ENCODE assay signal across 9 cellular contexts in genomic region chr7:157347217-157347904, GRCh38. TPM values are rescaled to one million over a fixed set of nuclear protein-coding genes. Genes with fewer than 3 reads are reported as not detected.
DNase-seq lines count a peak whose midpoint lies in the region; ATAC-seq and TF ChIP-seq lines count a peak whose summit lies in the region.
"Had no signal": no experiment of that assay in that cellular context is flagged by ENCODE, and none has a peak within 500 bp of the region (broad histone marks: within the 10 kb centered on the region; RNA-seq: fewer than 3 reads in every experiment).

No MANE protein-coding gene starts in this region.

- H3K4me1 Mint-ChIP-seq in natural killer cell: peaks cover 72 to 74% of the 10 kb centered on the region in 2 donors
- peaks cover 46 to 47% of the 10 kb centered on the region in 2 donors for H3K4me1 Mint-ChIP-seq in natural killer cell treated with Interleukin-12 subunit alpha and Interleukin-12 subunit beta and Interleukin-15 and Interleukin-18, amount 100 ng/mL, for 72 hours (ENCODE audit: low read depth in 2 of 2)

- 75% methylated on average over 11 of the region's 11 CpGs for WGBS in body of pancreas, 2 donors

- ATAC-seq in natural killer cell (peak in 1 of 3 donors; percentile 3), body of pancreas (peak; percentile 21), lower lobe of right lung (peak; percentile 15 to 30), GM18517 (IDR thresholded peaks at IDR 0.05; ENCODE audit: unreplicated experiment) (no peak)
- ATAC-seq in natural killer cell treated with Interleukin-12 subunit alpha and Interleukin-12 subunit beta and Interleukin-15 and Interleukin-18, amount 100 ng/mL, for 72 hours: no peak

- no peaks in the 10 kb centered on the region for H3K36me3 Mint-ChIP-seq in natural killer cell
- no peaks in the 10 kb centered on the region for H3K36me3 Mint-ChIP-seq in natural killer cell treated with Interleukin-12 subunit alpha and Interleukin-12 subunit beta and Interleukin-15 and Interleukin-18, amount 100 ng/mL, for 72 hours

- no peak for TF ChIP-seq POLR2A in body of pancreas (IDR thresholded peaks at IDR 0.05)

- H3K27ac ChIP-seq in body of pancreas (no peak overlapping the region), lower lobe of right lung (no peak overlapping the region)

- DNase-seq in natural killer cell: no peak
- DNase-seq in natural killer cell treated with Interleukin-12 subunit alpha and Interleukin-12 subunit beta and Interleukin-15 and Interleukin-18, amount 100 ng/mL, for 72 hours (ENCODE audit: low spot score): no peak
- peak in 3 of 4 donors; percentile 16 to 35 (median 18) for DNase-seq in body of pancreas
- no peak for DNase-seq in lower lobe of right lung
- DNase-seq in GM13977 (ENCODE audit: low spot score): no peak
- no peak for DNase-seq in NCI-H748 (lab: John Stamatoyannopoulos, UW; ENCODE audit: unreplicated experiment)
- DNase-seq in NCI-H1417 treated with DMSO at 0.1 percent for 48 hours (lab: John Stamatoyannopoulos, UW): no peak
- DNase-seq: DMS 273 treated with DMSO at 0.1 percent for 48 hours had no signal

- in situ Hi-C loops in GM13977 (cut with MboI; ENCODE audit: low pct_unique_long_range_greater_than_20kb, low sequenced_read_pairs, unreplicated experiment): no loop called here

- H3K9me3 ChIP-seq in body of pancreas (no peaks in the 10 kb centered on the region), lower lobe of right lung (no peaks in the 10 kb centered on the region)

- no peaks in the 10 kb centered on the region for H3K27me3 Mint-ChIP-seq in natural killer cell (ENCODE audit: low read depth in 2 of 2)
- H3K27me3 Mint-ChIP-seq in natural killer cell treated with Interleukin-12 subunit alpha and Interleukin-12 subunit beta and Interleukin-15 and Interleukin-18, amount 100 ng/mL, for 72 hours: no peaks in the 10 kb centered on the region

- H3K4me3 Mint-ChIP-seq in natural killer cell: peak overlapping the region; percentile 40
- no peak overlapping the region for H3K4me3 Mint-ChIP-seq in natural killer cell treated with Interleukin-12 subunit alpha and Interleukin-12 subunit beta and Interleukin-15 and Interleukin-18, amount 100 ng/mL, for 72 hours

- H3K36me3 ChIP-seq in body of pancreas (replicated peaks in 1 of 2; ENCODE audit: insufficient read depth in 1 of 2, low read depth in 2 of 2) (no peaks in the 10 kb centered on the region), lower lobe of right lung (peaks cover 3% of the 10 kb centered on the region)

- intact Hi-C loops in natural killer cell (cut with micrococcal nuclease): no loop called here
- intact Hi-C loops in body of pancreas (cut with DNase I): no loop called here
- intact Hi-C loops in lower lobe of right lung (cut with DNase I): no loop called here

- no peaks in the 10 kb centered on the region for H3K9me3 Mint-ChIP-seq in natural killer cell
- H3K9me3 Mint-ChIP-seq in natural killer cell treated with Interleukin-12 subunit alpha and Interleukin-12 subunit beta and Interleukin-15 and Interleukin-18, amount 100 ng/mL, for 72 hours: no peaks in the 10 kb centered on the region

- no peaks in the 10 kb centered on the region for H3K27me3 ChIP-seq in body of pancreas
- no peaks in the 10 kb centered on the region for H3K27me3 ChIP-seq in lower lobe of right lung (ENCODE audit: low read depth)

- H3K4me3 ChIP-seq in body of pancreas: no peak overlapping the region
- H3K4me3 ChIP-seq in lower lobe of right lung: no peak overlapping the region

- TF ChIP-seq CTCF in natural killer cell (IDR thresholded peaks at IDR 0.05) (no peak), body of pancreas (IDR thresholded peaks at IDR 0.05) (no peak), lower lobe of right lung (IDR thresholded peaks at IDR 0.05) (no peak), GM13977 (IDR thresholded peaks at IDR 0.05; ENCODE audit: extremely low read depth, insufficient read depth, missing control alignments) (no peak)

- H3K4me1 ChIP-seq in body of pancreas: peaks cover 41% of the 10 kb centered on the region
- peaks cover 73% of the 10 kb centered on the region for H3K4me1 ChIP-seq in lower lobe of right lung

- H3K27ac Mint-ChIP-seq in natural killer cell: peak overlapping the region in 1 of 2 donors; percentile 26
- no peak overlapping the region for H3K27ac Mint-ChIP-seq in natural killer cell treated with Interleukin-12 subunit alpha and Interleukin-12 subunit beta and Interleukin-15 and Interleukin-18, amount 100 ng/mL, for 72 hours

RNA-seq across cellular contexts. Expression of gene DNAJB6, which starts 10.6 kb away (rescaled TPM):
- 100 to 1,000 TPM; 309 to 343 (median 340) TPM for total RNA-seq in natural killer cell
- total RNA-seq in natural killer cell treated with Interleukin-12 subunit alpha and Interleukin-12 subunit beta and Interleukin-15 and Interleukin-18, amount 100 ng/mL, for 72 hours: 100 to 1,000 TPM; 139 to 145 TPM
- total RNA-seq in body of pancreas: 10 to 100 TPM; 26.5 to 32.0 TPM
- total RNA-seq in lower lobe of right lung: 103 TPM

Comparison
In these comparisons a context has a peak if more than half of its experiments do, and no peak if none do; other contexts are left out.
1. ATAC-seq: peak in body of pancreas (single experiment) and lower lobe of right lung (2 of 2); none in natural killer cell treated with Interleukin-12 subunit alpha and Interleukin-12 subunit beta and Interleukin-15 and Interleukin-18, amount 100 ng/mL, for 72 hours (0 of 2) and GM18517 (single experiment).
2. DNase-seq: peak in body of pancreas (3 of 4); none in natural killer cell (single experiment), natural killer cell treated with Interleukin-12 subunit alpha and Interleukin-12 subunit beta and Interleukin-15 and Interleukin-18, amount 100 ng/mL, for 72 hours (single experiment), lower lobe of right lung (single experiment), GM13977 (single experiment), NCI-H748 (single experiment) and NCI-H1417 treated with DMSO at 0.1 percent for 48 hours (single experiment).